In genomic region chr2:128772671-128773070, GRCh38 we compare ENCODE assay signal across 22 cellular contexts.
A peak's percentile ranks its signal among the peaks of the same experiment; 100 is the strongest.
DNase-seq lines count a peak whose midpoint lies in the region; ATAC-seq and TF ChIP-seq lines count a peak whose summit lies in the region.
"Had no signal": no experiment of that assay in that cellular context is flagged by ENCODE, and none has a peak within 500 bp of the region (broad histone marks: within the 10 kb centered on the region; RNA-seq: fewer than 3 reads in every experiment).

No MANE protein-coding gene starts in this region.

- H3K36me3 ChIP-seq in breast epithelium, result no peaks in the 10 kb centered on the region
- H3K36me3 ChIP-seq in mammary epithelial cell (ENCODE audit: insufficient read depth, low read length), result no peaks in the 10 kb centered on the region
- no peaks in the 10 kb centered on the region for H3K36me3 ChIP-seq in aorta (ENCODE audit: control insufficient read depth in 1 of 2, insufficient read depth in 2 of 2, low read length in 1 of 2)
- H3K36me3 ChIP-seq in BE2C, result no peaks in the 10 kb centered on the region

- ATAC-seq in left lobe of liver (no peak), aorta (ENCODE audit: low FRiP score) (no peak), SK-N-SH treated with all-trans-retinoic acid at 6 μM for 48 hours (no peak)
- ATAC-seq: CD8-positive, alpha-beta T cell had no signal

- dilution Hi-C loops in mammary epithelial cell (cut with HindIII; ENCODE audit: low sequenced_read_pairs), result no loop called here

- H3K27ac ChIP-seq in breast epithelium (no peak overlapping the region), mammary epithelial cell (ENCODE audit: insufficient read depth, low read depth, low read length) (no peak overlapping the region), aorta (ENCODE audit: low read depth in 1 of 2, low read length in 2 of 2) (no peak overlapping the region)
- H3K27ac ChIP-seq: GM23248 had no signal

- H3K9ac ChIP-seq in mammary epithelial cell (ENCODE audit: insufficient read depth, low read length), result no peak overlapping the region
- H3K9ac ChIP-seq: GM23248, SK-N-SH had no signal

- H3K4me3 ChIP-seq in breast epithelium (no peak overlapping the region), mammary epithelial cell (replicated peaks in 1 of 3; ENCODE audit: insufficient read depth in 1 of 3, low read depth in 2 of 3, low read length in 3 of 3) (no peak overlapping the region), aorta (ENCODE audit: low read length in 2 of 2) (no peak overlapping the region), BE2C (ENCODE audit: low read depth, low read length) (no peak overlapping the region)
- H3K4me3 ChIP-seq: GM23248 had no signal

- intact Hi-C loops in breast epithelium (cut with DNase I; ENCODE audit: low total_unique reads), result no loop called here
- intact Hi-C loops in mammary epithelial cell (cut with micrococcal nuclease), result no loop called here
- intact Hi-C loops in posterior vena cava (cut with DNase I), result no loop called here
- intact Hi-C loops in aorta (cut with DNase I), result no loop called here

- no peak overlapping the region for H2AFZ ChIP-seq in mammary epithelial cell (ENCODE audit: low read depth, low read length)
- H2AFZ ChIP-seq: GM23248 had no signal

- H3K27me3 ChIP-seq in breast epithelium, result no peaks in the 10 kb centered on the region
- no peaks in the 10 kb centered on the region for H3K27me3 ChIP-seq in mammary epithelial cell (ENCODE audit: insufficient read depth, low read length)
- no peaks in the 10 kb centered on the region for H3K27me3 ChIP-seq in aorta (ENCODE audit: control insufficient read depth in 1 of 2, insufficient read depth in 2 of 2, low read length in 1 of 2)
- H3K27me3 ChIP-seq in BE2C, result no peaks in the 10 kb centered on the region

- TF ChIP-seq CTCF in breast epithelium (IDR thresholded peaks at IDR 0.05) (no peak), mammary epithelial cell (conservative IDR thresholded peaks at IDR 0.05 in 1 of 2, IDR thresholded peaks at IDR 0.05 in 1 of 2; ENCODE audit: extremely low read depth in 1 of 2, insufficient read depth in 1 of 2, low read depth in 1 of 2, low read length in 2 of 2) (no peak), BE2C (IDR thresholded peaks at IDR 0.05; ENCODE audit: low read depth, low read length) (no peak)

- BruUV-seq in mammary epithelial cell (replicated peaks; lab: Mats Ljungman, UMichigan), result no TSS peak

- in situ Hi-C loops in mammary epithelial cell (cut with MboI; ENCODE audit: low sequenced_read_pairs in 2 of 2), result no loop called here

- 88% methylated on average over 3 of the region's 4 CpGs for WGBS in mammary epithelial cell (ENCODE audit: low coverage, missing lambda C conversion rate)
- WGBS in aorta, 2 donors, result 84 to 90% methylated on average over 4 of the region's 4 CpGs

- CTCF ChIA-PET in mammary epithelial cell (lab: Charles Lee; ENCODE audit: low non-redundant PET), result no interaction called here

- H3K79me2 ChIP-seq in mammary epithelial cell (ENCODE audit: insufficient read depth, low read length), result no peaks in the 10 kb centered on the region

- H3K9me3 ChIP-seq in breast epithelium (no peaks in the 10 kb centered on the region), mammary epithelial cell (replicated peaks; ENCODE audit: insufficient read depth, low read length) (no peaks in the 10 kb centered on the region), aorta (ENCODE audit: control insufficient read depth, low read length) (no peaks in the 10 kb centered on the region), BE2C (no peaks in the 10 kb centered on the region)
- H3K9me3 ChIP-seq: Caco-2, SK-N-SH had no signal

- peak; percentile 12 to 35 for DNase-seq in breast epithelium (ENCODE audit: low spot score in 2 of 2)
- DNase-seq in mammary epithelial cell, result no peak
- DNase-seq in left lobe of liver (ENCODE audit: low spot score), result peak; percentile 16
- DNase-seq in posterior vena cava (ENCODE audit: low spot score), result peak; percentile 70
- DNase-seq in aorta, result peak; percentile 12 to 46
- no peak for DNase-seq in BE2C
- no peak for DNase-seq in SIG-M5 (lab: John Stamatoyannopoulos, UW)
- DNase-seq: AML-193, C1 segment of cervical spinal cord, Caco-2, GF-D8, GM23248, H7, NCI-H1092 treated with DMSO at 0.1 percent for 48 hours, NCI-H146, NCI-H1930, NCI-H2107, NCI-H524, NCI-H774, SK-N-SH had no signal

- no peaks in the 10 kb centered on the region for H4K20me1 ChIP-seq in mammary epithelial cell (ENCODE audit: insufficient read depth, low read length)

- TF ChIP-seq POLR2A in breast epithelium (IDR thresholded peaks at IDR 0.05), result no peak

- H3K4me1 ChIP-seq in breast epithelium, result no peaks in the 10 kb centered on the region
- no peaks in the 10 kb centered on the region for H3K4me1 ChIP-seq in mammary epithelial cell (ENCODE audit: insufficient read depth, low read length)
- H3K4me1 ChIP-seq in aorta (ENCODE audit: control insufficient read depth in 1 of 2, insufficient read depth in 2 of 2, low read length in 2 of 2), result no peaks in the 10 kb centered on the region
- H3K4me1 ChIP-seq in BE2C, result no peaks in the 10 kb centered on the region
- H3K4me1 ChIP-seq: Caco-2 had no signal

- no peak overlapping the region for H3K4me2 ChIP-seq in mammary epithelial cell (ENCODE audit: insufficient read depth, low read depth, low read length)
- H3K4me2 ChIP-seq: SK-N-SH had no signal

TF ChIP-seq in SK-N-SH treated with all-trans-retinoic acid at 6 μM for 48 hours, 23 proteins besides CTCF, POLR2A, EP300 and RAD21:
- TF ChIP-seq PPARA (CRISPR knock-in tag; IDR thresholded peaks at IDR 0.05; ENCODE audit: borderline replicate concordance) (no peak), ESRRG (CRISPR knock-in tag; IDR thresholded peaks at IDR 0.05) (no peak), ISL1 (CRISPR knock-in tag; IDR thresholded peaks at IDR 0.05) (no peak), CSDC2 (CRISPR knock-in tag; IDR thresholded peaks at IDR 0.05) (no peak), CREB5 (CRISPR knock-in tag; IDR thresholded peaks at IDR 0.05; ENCODE audit: low read depth) (no peak), TOX (CRISPR knock-in tag; IDR thresholded peaks at IDR 0.05; ENCODE audit: borderline replicate concordance) (no peak), POU6F1 (CRISPR knock-in tag; IDR thresholded peaks at IDR 0.05; ENCODE audit: borderline replicate concordance, low read depth) (no peak), OSR1 (CRISPR knock-in tag; IDR thresholded peaks at IDR 0.05) (no peak), ARNTL (CRISPR knock-in tag; IDR thresholded peaks at IDR 0.05; ENCODE audit: borderline replicate concordance, low read depth) (no peak), TSHZ2 (CRISPR knock-in tag; IDR thresholded peaks at IDR 0.05) (no peak), ZFP3 (CRISPR knock-in tag; IDR thresholded peaks at IDR 0.05) (no peak)

Comparison
In these comparisons a context has a peak if more than half of its experiments do, and no peak if none do; other contexts are left out.
1. DNase-seq: peak in breast epithelium (2 of 2), left lobe of liver (single experiment), posterior vena cava (single experiment) and aorta (2 of 2); none in mammary epithelial cell (single experiment), BE2C (single experiment) and SIG-M5 (single experiment).